ENCODE assay signal across 1 cellular context in the genomic region with DNA sequence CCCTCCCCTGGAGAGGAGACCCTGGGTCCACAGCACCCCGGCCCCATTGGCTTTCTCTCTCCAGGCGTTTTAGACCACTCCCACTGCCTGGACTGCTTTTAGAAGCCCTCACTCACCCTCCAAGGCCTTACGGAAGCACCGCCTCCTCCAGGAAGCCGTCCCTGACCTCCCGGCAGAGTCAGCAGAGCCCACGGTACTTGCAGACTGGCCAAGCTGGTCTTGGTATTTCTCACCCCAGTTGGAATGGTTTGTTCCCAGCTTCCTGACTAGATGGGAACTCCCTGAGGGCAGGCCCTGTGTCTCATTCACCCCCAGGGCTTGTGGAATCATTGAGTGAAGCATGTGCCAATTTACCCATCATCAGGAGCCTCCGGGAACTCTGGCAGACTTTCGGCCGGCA.
TF ChIP-seq lines count a peak whose summit lies in the region.

No MANE protein-coding gene starts in this region.

TF ChIP-seq in HCT116, 20 proteins besides CTCF, POLR2A, EP300 and RAD21 (continued from another document):
- TF ChIP-seq SP1 (IDR thresholded peaks at IDR 0.05; ENCODE audit: low read depth), result no peak
- TF ChIP-seq, protein P1, sequence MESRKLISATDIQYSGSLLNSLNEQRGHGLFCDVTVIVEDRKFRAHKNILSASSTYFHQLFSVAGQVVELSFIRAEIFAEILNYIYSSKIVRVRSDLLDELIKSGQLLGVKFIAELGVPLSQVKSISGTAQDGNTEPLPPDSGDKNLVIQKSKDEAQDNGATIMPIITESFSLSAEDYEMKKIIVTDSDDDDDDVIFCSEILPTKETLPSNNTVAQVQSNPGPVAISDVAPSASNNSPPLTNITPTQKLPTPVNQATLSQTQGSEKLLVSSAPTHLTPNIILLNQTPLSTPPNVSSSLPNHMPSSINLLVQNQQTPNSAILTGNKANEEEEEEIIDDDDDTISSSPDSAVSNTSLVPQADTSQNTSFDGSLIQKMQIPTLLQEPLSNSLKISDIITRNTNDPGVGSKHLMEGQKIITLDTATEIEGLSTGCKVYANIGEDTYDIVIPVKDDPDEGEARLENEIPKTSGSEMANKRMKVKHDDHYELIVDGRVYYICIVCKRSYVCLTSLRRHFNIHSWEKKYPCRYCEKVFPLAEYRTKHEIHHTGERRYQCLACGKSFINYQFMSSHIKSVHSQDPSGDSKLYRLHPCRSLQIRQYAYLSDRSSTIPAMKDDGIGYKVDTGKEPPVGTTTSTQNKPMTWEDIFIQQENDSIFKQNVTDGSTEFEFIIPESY (IDR thresholded peaks at IDR 0.05; ENCODE audit: extremely low read depth, insufficient replicate concordance, low read length), result no peak
- TF ChIP-seq, protein P2, sequence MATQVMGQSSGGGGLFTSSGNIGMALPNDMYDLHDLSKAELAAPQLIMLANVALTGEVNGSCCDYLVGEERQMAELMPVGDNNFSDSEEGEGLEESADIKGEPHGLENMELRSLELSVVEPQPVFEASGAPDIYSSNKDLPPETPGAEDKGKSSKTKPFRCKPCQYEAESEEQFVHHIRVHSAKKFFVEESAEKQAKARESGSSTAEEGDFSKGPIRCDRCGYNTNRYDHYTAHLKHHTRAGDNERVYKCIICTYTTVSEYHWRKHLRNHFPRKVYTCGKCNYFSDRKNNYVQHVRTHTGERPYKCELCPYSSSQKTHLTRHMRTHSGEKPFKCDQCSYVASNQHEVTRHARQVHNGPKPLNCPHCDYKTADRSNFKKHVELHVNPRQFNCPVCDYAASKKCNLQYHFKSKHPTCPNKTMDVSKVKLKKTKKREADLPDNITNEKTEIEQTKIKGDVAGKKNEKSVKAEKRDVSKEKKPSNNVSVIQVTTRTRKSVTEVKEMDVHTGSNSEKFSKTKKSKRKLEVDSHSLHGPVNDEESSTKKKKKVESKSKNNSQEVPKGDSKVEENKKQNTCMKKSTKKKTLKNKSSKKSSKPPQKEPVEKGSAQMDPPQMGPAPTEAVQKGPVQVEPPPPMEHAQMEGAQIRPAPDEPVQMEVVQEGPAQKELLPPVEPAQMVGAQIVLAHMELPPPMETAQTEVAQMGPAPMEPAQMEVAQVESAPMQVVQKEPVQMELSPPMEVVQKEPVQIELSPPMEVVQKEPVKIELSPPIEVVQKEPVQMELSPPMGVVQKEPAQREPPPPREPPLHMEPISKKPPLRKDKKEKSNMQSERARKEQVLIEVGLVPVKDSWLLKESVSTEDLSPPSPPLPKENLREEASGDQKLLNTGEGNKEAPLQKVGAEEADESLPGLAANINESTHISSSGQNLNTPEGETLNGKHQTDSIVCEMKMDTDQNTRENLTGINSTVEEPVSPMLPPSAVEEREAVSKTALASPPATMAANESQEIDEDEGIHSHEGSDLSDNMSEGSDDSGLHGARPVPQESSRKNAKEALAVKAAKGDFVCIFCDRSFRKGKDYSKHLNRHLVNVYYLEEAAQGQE (IDR thresholded peaks at IDR 0.05; ENCODE audit: low read depth), result no peak
